Comparison of ENCODE assay signal across 20 cellular contexts in the genomic region with DNA sequence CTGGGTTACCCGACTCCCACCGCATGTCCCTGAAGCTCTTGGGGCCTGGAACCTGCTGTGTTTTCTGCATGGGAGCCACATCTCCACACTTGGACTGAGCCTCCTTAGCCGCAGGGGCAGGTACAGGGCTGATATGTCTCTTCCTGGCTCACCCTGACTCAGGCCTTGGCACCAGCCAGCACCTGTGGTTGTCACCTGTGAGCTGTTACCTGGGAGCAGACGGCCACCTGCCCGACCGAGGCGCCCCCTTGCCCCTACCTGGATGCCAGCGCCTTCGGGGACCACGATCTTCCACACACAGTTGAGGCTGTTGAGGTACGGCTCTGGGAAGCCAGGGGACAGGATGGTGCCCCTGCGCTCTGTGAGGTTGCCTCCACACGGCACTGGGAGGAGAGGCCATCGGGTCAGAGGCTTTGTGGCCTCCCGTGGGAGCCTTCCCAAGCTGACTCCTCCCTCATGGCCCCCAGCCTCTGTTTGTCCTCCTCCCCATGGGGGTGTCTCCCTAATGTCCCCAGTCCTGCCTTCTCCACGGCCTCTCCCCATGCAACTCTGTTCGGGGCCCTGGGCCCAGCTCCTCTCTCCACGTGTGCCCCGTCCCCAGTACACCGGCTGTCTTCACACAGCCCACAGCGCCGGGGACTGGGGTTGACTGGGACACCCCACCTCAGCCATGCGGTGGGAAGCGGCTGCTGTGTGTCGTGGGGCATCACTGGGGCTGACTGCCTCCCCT.
DNase-seq lines count a peak whose midpoint lies in the region; ATAC-seq, FAIRE-seq and TF ChIP-seq lines count a peak whose summit lies in the region.
"Had no signal": no experiment of that assay in that cellular context is flagged by ENCODE, and none has a peak within 500 bp of the region (broad histone marks: within the 10 kb centered on the region; RNA-seq: fewer than 3 reads in every experiment).

No MANE protein-coding gene starts in this region.

- BruUV-seq in HepG2 (replicated peaks; lab: Mats Ljungman, UMichigan): no TSS peak

- H3K4me1 ChIP-seq in right atrium auricular region (no peaks in the 10 kb centered on the region), HepG2 (ENCODE audit: insufficient read depth, low read length) (no peaks in the 10 kb centered on the region), upper lobe of right lung (no peaks in the 10 kb centered on the region)
- H3K4me1 ChIP-seq: A549, Caco-2 had no signal

- 62% methylated on average over 12 of the region's 25 CpGs for WGBS in HepG2 (ENCODE audit: low lambda C conversion rate)

- H2AFZ ChIP-seq in HepG2 (ENCODE audit: low read length): no peak overlapping the region
- H2AFZ ChIP-seq: GM23248 had no signal

- no peak for FAIRE-seq in HepG2 (lab: Jason Lieb, UNC)
- FAIRE-seq: A549, D721Med, G401.6, GM12892, GM18507, H54 had no signal

- H3K36me3 ChIP-seq in right atrium auricular region: no peaks in the 10 kb centered on the region
- no peaks in the 10 kb centered on the region for H3K36me3 ChIP-seq in HepG2 (replicated peaks in 1 of 2; ENCODE audit: control insufficient read depth in 1 of 2, insufficient read depth in 2 of 2, low read length in 2 of 2)
- H3K36me3 ChIP-seq in upper lobe of right lung: no peaks in the 10 kb centered on the region

- TF ChIP-seq CTCF in right atrium auricular region (IDR thresholded peaks at IDR 0.05) (no peak), coronary artery (IDR thresholded peaks at IDR 0.05) (no peak), HepG2 (CRISPR knock-in tag; IDR thresholded peaks at IDR 0.05) (no peak), upper lobe of right lung (IDR thresholded peaks at IDR 0.05) (no peak)

- H4K20me1 ChIP-seq in HepG2 (ENCODE audit: insufficient read depth, low read length): no peaks in the 10 kb centered on the region

- TF ChIP-seq EP300 in HepG2 (IDR thresholded peaks at IDR 0.05; ENCODE audit: low read depth in 2 of 2, low read length in 2 of 2) (no peak), HepG2 (CRISPR knock-in tag; IDR thresholded peaks at IDR 0.05; ENCODE audit: borderline replicate concordance) (no peak)

- H3K9me3 ChIP-seq in right atrium auricular region (no peaks in the 10 kb centered on the region), HepG2 (ENCODE audit: low read length) (no peaks in the 10 kb centered on the region), upper lobe of right lung (no peaks in the 10 kb centered on the region)
- H3K9me3 ChIP-seq: A549, Caco-2 had no signal

- intact Hi-C loops in Right ventricle myocardium inferior (cut with DNase I) (no loop called here), HepG2 (cut with micrococcal nuclease; ENCODE audit: unreplicated experiment) (no loop called here), upper lobe of right lung (cut with DNase I) (no loop called here)

- in situ Hi-C loops in HepG2 (cut with HindIII; ENCODE audit: extremely low pct_ligation_motif_present, low pct_unique_long_range_greater_than_20kb): no loop called here

- POLR2A ChIA-PET in HepG2 (lab: Yijun Ruan, JAX): no interaction called here

- no peak overlapping the region for H3K4me3 ChIP-seq in right atrium auricular region
- no peak overlapping the region for H3K4me3 ChIP-seq in coronary artery
- no peak overlapping the region for H3K4me3 ChIP-seq in HepG2 (replicated peaks in 1 of 3; ENCODE audit: insufficient read depth in 1 of 3, low read depth in 2 of 3, low read length in 3 of 3)
- H3K4me3 ChIP-seq in upper lobe of right lung: no peak overlapping the region
- H3K4me3 ChIP-seq: A549, GM23248 had no signal

- peak; percentile 44 for DNase-seq in right atrium auricular region (ENCODE audit: low spot score)
- DNase-seq in Right ventricle myocardium inferior (ENCODE audit: missing footprints): no peak
- DNase-seq in coronary artery (ENCODE audit: low spot score): peak; percentile 47
- DNase-seq in HepG2 (ENCODE audit: low spot score): no peak
- DNase-seq in upper lobe of right lung: no peak
- no peak for DNase-seq in NCI-H187 treated with DMSO at 0.1 percent for 48 hours (lab: John Stamatoyannopoulos, UW)
- no peak for DNase-seq in SK-N-DZ (ENCODE audit: low spot score)
- DNase-seq: AML-193; CD4-positive, alpha-beta T cell; GM23248 had no signal

- no peak for ATAC-seq in Right ventricle myocardium inferior
- ATAC-seq in HepG2: peak; percentile 25; the same call in 2 of the 3 replicates
- peak; percentile 22 for ATAC-seq in upper lobe of right lung
- ATAC-seq in HG03175 (IDR thresholded peaks at IDR 0.05; ENCODE audit: unreplicated experiment): no peak
- ATAC-seq: A549 had no signal

- no peak overlapping the region for H3K27ac ChIP-seq in right atrium auricular region
- no peak overlapping the region for H3K27ac ChIP-seq in coronary artery
- H3K27ac ChIP-seq in HepG2 (ENCODE audit: extremely low read length, insufficient read depth, low read length): no peak overlapping the region
- no peak overlapping the region for H3K27ac ChIP-seq in upper lobe of right lung
- H3K27ac ChIP-seq: 22Rv1, A549, C4-2B, GM23248 had no signal

- CTCF ChIA-PET in HepG2 (lab: Yijun Ruan, JAX; ENCODE audit: low intra/inter-chr PET ratio, low total read pairs): no interaction called here

- H3K9ac ChIP-seq in HepG2 (ENCODE audit: insufficient read depth, low read depth, low read length): no peak overlapping the region
- H3K9ac ChIP-seq: GM23248 had no signal

- no peak for TF ChIP-seq RAD21 in HepG2 (CRISPR knock-in tag; IDR thresholded peaks at IDR 0.05)

- H3K4me2 ChIP-seq in HepG2 (ENCODE audit: low read depth, low read length): no peak overlapping the region
- H3K4me2 ChIP-seq: A549 had no signal

- no peaks in the 10 kb centered on the region for H3K27me3 ChIP-seq in right atrium auricular region
- H3K27me3 ChIP-seq in HepG2 (ENCODE audit: control insufficient read depth in 1 of 2, insufficient read depth in 2 of 2, low read length in 2 of 2): peaks cover 0 to 19% of the 10 kb centered on the region in 2 experiments; a peak in 2 of 5 replicates
- H3K27me3 ChIP-seq in upper lobe of right lung: peaks cover 4% of the 10 kb centered on the region

- H3K79me2 ChIP-seq in HepG2 (ENCODE audit: insufficient read depth, low read length): no peaks in the 10 kb centered on the region

- no peak for TF ChIP-seq POLR2A in HepG2 (IDR thresholded peaks at IDR 0.05; ENCODE audit: insufficient read depth in 1 of 2, low read depth in 2 of 2, low read length in 2 of 2)

TF ChIP-seq in HepG2, 621 proteins besides CTCF, POLR2A, EP300 and RAD21:
- TF ChIP-seq ZBTB7A (CRISPR knock-in tag; IDR thresholded peaks at IDR 0.05) (no peak), YEATS2 (CRISPR knock-in tag; IDR thresholded peaks at IDR 0.05; ENCODE audit: borderline replicate concordance) (no peak)

Comparison
In these comparisons a context has a peak if more than half of its experiments do, and no peak if none do; other contexts are left out.
1. DNase-seq: peak in right atrium auricular region (single experiment) and coronary artery (single experiment); none in Right ventricle myocardium inferior (single experiment), HepG2 (single experiment), upper lobe of right lung (single experiment), NCI-H187 treated with DMSO at 0.1 percent for 48 hours (single experiment) and SK-N-DZ (single experiment).
2. ATAC-seq: peak in HepG2 (single experiment) and upper lobe of right lung (single experiment); none in Right ventricle myocardium inferior (single experiment) and HG03175 (single experiment).